ENCODE assay signal across 20 cellular contexts in the genomic region with DNA sequence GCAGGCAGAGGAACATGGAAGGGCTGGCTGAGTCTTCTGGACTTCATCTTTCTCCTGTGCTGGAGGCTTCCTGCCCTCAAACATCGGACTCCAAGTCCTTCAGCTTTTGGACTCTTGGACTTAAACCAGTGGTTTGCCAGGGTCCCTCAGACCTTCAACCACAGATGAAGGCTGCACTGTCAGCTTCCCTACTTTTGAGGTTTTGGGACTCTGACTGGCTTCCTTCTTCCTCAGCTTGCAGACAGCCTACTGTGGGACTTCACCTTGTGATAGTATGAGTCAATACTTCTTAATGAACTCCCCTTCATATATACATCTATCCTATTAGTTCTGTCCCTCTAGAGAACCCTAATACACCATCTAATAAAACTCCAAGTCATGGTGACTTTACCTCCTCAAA. TPM values are rescaled to one million over a fixed set of nuclear protein-coding genes. Genes with fewer than 3 reads are reported as not detected.
DNase-seq lines count a peak whose midpoint lies in the region; ATAC-seq and TF ChIP-seq lines count a peak whose summit lies in the region.
"Had no signal": no experiment of that assay in that cellular context is flagged by ENCODE, and none has a peak within 500 bp of the region (broad histone marks: within the 10 kb centered on the region; RNA-seq: fewer than 3 reads in every experiment).

No MANE protein-coding gene starts in this region.

- no peak for ATAC-seq in GM18502 (IDR thresholded peaks at IDR 0.05; ENCODE audit: poor library complexity, unreplicated experiment)
- ATAC-seq: GM12878, GM23338, K562 had no signal

- H3K4me2 ChIP-seq in BLaER1 treated with 17β-estradiol and CSF1 and Interleukin-3, amounts not matched to agents 10 nM and 100 nM, result peak overlapping the region in 8 of 11 experiments; percentile 2 to 73 (median 57); a peak in 15 of 22 replicates
- H3K4me2 ChIP-seq: GM23338 had no signal

- H3K36me3 ChIP-seq in BLaER1 treated with 17β-estradiol and CSF1 and Interleukin-3, amounts not matched to agents 10 nM and 100 nM, result peaks cover 0 to 12% (median 0%) of the 10 kb centered on the region in 11 experiments; a peak in 1 of 22 replicates
- H3K36me3 ChIP-seq in neutrophil (no peaks in the 10 kb centered on the region), right atrium auricular region (no peaks in the 10 kb centered on the region)

- DNase-seq in AML-193 (lab: John Stamatoyannopoulos, UW) (peak; percentile 24 to 34), MV-4-11 (lab: John Stamatoyannopoulos, UW) (peak; percentile 62), right atrium auricular region (ENCODE audit: low spot score) (no peak)
- DNase-seq: CD4-positive, CD25-positive, alpha-beta regulatory T cell; CD8-positive, alpha-beta memory T cell; COR-L47; DMS 273 treated with DMSO at 0.1 percent for 48 hours; DMS53; DND-41; EL; HCEC 1CT; IMR-90 had no signal

- H4K20me1 ChIP-seq in BLaER1 treated with 17β-estradiol and CSF1 and Interleukin-3, amounts not matched to agents 10 nM and 100 nM, result no peaks in the 10 kb centered on the region

- peak overlapping the region in 4 of 11 experiments; percentile 7 to 41 (median 33); a peak in 5 of 22 replicates for H3K9ac ChIP-seq in BLaER1 treated with 17β-estradiol and CSF1 and Interleukin-3, amounts not matched to agents 10 nM and 100 nM

- TF ChIP-seq CTCF in neutrophil (IDR thresholded peaks at IDR 0.05) (no peak), right atrium auricular region (IDR thresholded peaks at IDR 0.05) (no peak)

- peaks cover 13 to 94% (median 68%) of the 10 kb centered on the region in 10 experiments for H3K4me1 ChIP-seq in BLaER1 treated with 17β-estradiol and CSF1 and Interleukin-3, amounts not matched to agents 10 nM and 100 nM
- H3K4me1 ChIP-seq in neutrophil (ENCODE audit: control insufficient read depth in 1 of 2, insufficient read depth in 1 of 2, low read depth in 1 of 2, low read length in 1 of 2), result peaks cover 65 to 71% of the 10 kb centered on the region in 2 experiments
- no peaks in the 10 kb centered on the region for H3K4me1 ChIP-seq in right atrium auricular region

- H3K27me3 ChIP-seq in BLaER1 treated with 17β-estradiol and CSF1 and Interleukin-3, amounts not matched to agents 10 nM and 100 nM, result no peaks in the 10 kb centered on the region
- H3K27me3 ChIP-seq in neutrophil, result no peaks in the 10 kb centered on the region
- no peaks in the 10 kb centered on the region for H3K27me3 ChIP-seq in right atrium auricular region

- no peak overlapping the region for H3K4me3 ChIP-seq in BLaER1 treated with 17β-estradiol and CSF1 and Interleukin-3, amounts not matched to agents 10 nM and 100 nM
- H3K4me3 ChIP-seq in neutrophil (ENCODE audit: low read depth in 1 of 2, low read length in 1 of 2) (no peak overlapping the region), right atrium auricular region (no peak overlapping the region)
- H3K4me3 ChIP-seq: GM12878, GM23338, K562 had no signal

- H3K27ac ChIP-seq in BLaER1 treated with 17β-estradiol and CSF1 and Interleukin-3, amounts not matched to agents 10 nM and 100 nM, result peak overlapping the region in 10 of 11 experiments; percentile 57 to 98 (median 68); a peak in 18 of 22 replicates
- peak overlapping the region; percentile 16 for H3K27ac ChIP-seq in neutrophil
- H3K27ac ChIP-seq in right atrium auricular region, result no peak overlapping the region

- H3K9me3 ChIP-seq in BLaER1 treated with 17β-estradiol and CSF1 and Interleukin-3, amounts not matched to agents 10 nM and 100 nM (replicated peaks in 1 of 11), result peaks cover 0 to 87% (median 17%) of the 10 kb centered on the region in 11 experiments; a peak in 17 of 22 replicates
- H3K9me3 ChIP-seq in neutrophil, result no peaks in the 10 kb centered on the region
- no peaks in the 10 kb centered on the region for H3K9me3 ChIP-seq in right atrium auricular region

RNA-seq across cellular contexts. Expression of a gene that starts 4.0 kb away (rescaled TPM):
- 1 to 10 TPM; 1.0 to 1.7 TPM for total RNA-seq in right atrium auricular region
- total RNA-seq: A172; CD4-positive, CD25-positive, alpha-beta regulatory T cell; G401; GM12878; GM23338; IMR-90; K562 had no signal

RNA-seq across cellular contexts. Expression of a gene that starts 22.8 kb away (rescaled TPM):
- not detected for total RNA-seq in right atrium auricular region
- total RNA-seq: A172; CD4-positive, CD25-positive, alpha-beta regulatory T cell; CD8-positive, alpha-beta memory T cell; G401; GM12878; IMR-90; K562 had no signal

RNA-seq across cellular contexts. Expression of a gene that starts 34.6 kb away (rescaled TPM):
- not detected for total RNA-seq in right atrium auricular region
- total RNA-seq: A172; CD4-positive, CD25-positive, alpha-beta regulatory T cell; CD8-positive, alpha-beta memory T cell; G401; GM12878; GM23338; IMR-90; K562 had no signal

RNA-seq across cellular contexts. Expression of a gene that starts 44.9 kb away (rescaled TPM):
- total RNA-seq in right atrium auricular region, result 1 to 10 TPM in 1 of 2 donors, under 1 TPM in 1; 0.30 to 1.5 TPM
- total RNA-seq: A172; CD4-positive, CD25-positive, alpha-beta regulatory T cell; CD8-positive, alpha-beta memory T cell; G401; IMR-90 had no signal

Comparison
In these comparisons a context has a peak if more than half of its experiments do, and no peak if none do; other contexts are left out.
1. H3K27ac ChIP-seq: peak in BLaER1 treated with 17β-estradiol and CSF1 and Interleukin-3, amounts not matched to agents 10 nM and 100 nM (10 of 11) and neutrophil (single experiment); none in right atrium auricular region (0 of 2).